ENCODE assay signal across 20 cellular contexts in genomic region chr2:238280083-238280816, GRCh38.
"Had no signal": no experiment of that assay in that cellular context is flagged by ENCODE, and none has a peak within 500 bp of the region (broad histone marks: within the 10 kb centered on the region; RNA-seq: fewer than 3 reads in every experiment).

No MANE protein-coding gene starts in this region.

- H3K27me3 ChIP-seq: cardiac muscle cell, esophagus squamous epithelium, heart right ventricle, spleen had no signal

- H3K9me3 Mint-ChIP-seq: activated CD4-positive, alpha-beta memory T cell treated with anti-CD3 and anti-CD28 coated beads, Interleukin-2, amount 10 ng/mL, durations not matched to agents 7 days and 5 days; activated naive CD8-positive, alpha-beta T cell treated with anti-CD3 and anti-CD28 coated beads for 36 hours; activated T-helper 17 cell treated with anti-CD3 and anti-CD28 coated beads, Interleukin-2, amount 50 U/mL, for 72 hours; effector memory CD8-positive, alpha-beta T cell; immature natural killer cell; stimulated activated naive B cell treated with anti-CD40 and anti-IgM and Interleukin-4, amounts not matched to agents 10 μg/mL and 1 μg/mL and 100 μg/mL, for 72 hours; T-helper 2 cell treated with Interferon-gamma antibody and Interleukin-4, amounts not matched to agents 5 μg/mL and 100 μg/mL, for 36 hours had no signal

- H3K27ac ChIP-seq: cardiac muscle cell, esophagus squamous epithelium, heart right ventricle, spleen, thoracic aorta had no signal

- ATAC-seq: activated CD8-positive, alpha-beta memory T cell treated with anti-CD3 and anti-CD28 coated beads, Interleukin-2, amount 10 ng/mL, durations not matched to agents 7 days and 5 days; activated T-helper 17 cell treated with anti-CD3 and anti-CD28 coated beads, Interleukin-2, amount 50 U/mL, for 72 hours; effector memory CD8-positive, alpha-beta T cell; sciatic nerve; stimulated activated naive B cell treated with anti-CD40 and anti-IgM and Interleukin-4, amounts not matched to agents 10 μg/mL and 1 μg/mL and 100 μg/mL, for 72 hours had no signal

- H3K36me3 Mint-ChIP-seq: activated CD8-positive, alpha-beta memory T cell treated with anti-CD3 and anti-CD28 coated beads, Interleukin-2, amount 10 ng/mL, durations not matched to agents 7 days and 5 days had no signal

- H3K27me3 Mint-ChIP-seq: activated CD4-positive, alpha-beta memory T cell treated with anti-CD3 and anti-CD28 coated beads, Interleukin-2, amount 10 ng/mL, durations not matched to agents 7 days and 5 days; activated CD8-positive, alpha-beta memory T cell treated with anti-CD3 and anti-CD28 coated beads, Interleukin-2, amount 10 ng/mL, durations not matched to agents 7 days and 5 days; activated naive CD8-positive, alpha-beta T cell treated with anti-CD3 and anti-CD28 coated beads for 36 hours; activated T-helper 17 cell treated with anti-CD3 and anti-CD28 coated beads, Interleukin-2, amount 50 U/mL, for 72 hours; effector memory CD8-positive, alpha-beta T cell; stimulated activated naive B cell treated with anti-CD40 and anti-IgM and Interleukin-4, amounts not matched to agents 10 μg/mL and 1 μg/mL and 100 μg/mL, for 72 hours had no signal

- H3K27ac Mint-ChIP-seq: activated CD4-positive, alpha-beta memory T cell treated with anti-CD3 and anti-CD28 coated beads, Interleukin-2, amount 10 ng/mL, durations not matched to agents 7 days and 5 days; activated CD8-positive, alpha-beta memory T cell treated with anti-CD3 and anti-CD28 coated beads, Interleukin-2, amount 10 ng/mL, durations not matched to agents 7 days and 5 days; activated naive CD8-positive, alpha-beta T cell treated with anti-CD3 and anti-CD28 coated beads for 36 hours; activated T-helper 17 cell treated with anti-CD3 and anti-CD28 coated beads, Interleukin-2, amount 50 U/mL, for 72 hours; effector memory CD8-positive, alpha-beta T cell; stimulated activated naive B cell treated with anti-CD40 and anti-IgM and Interleukin-4, amounts not matched to agents 10 μg/mL and 1 μg/mL and 100 μg/mL, for 72 hours; T-helper 2 cell treated with Interferon-gamma antibody and Interleukin-4, amounts not matched to agents 5 μg/mL and 100 μg/mL, for 36 hours had no signal

- H3K36me3 ChIP-seq: cardiac muscle cell had no signal

- H3K4me3 ChIP-seq: cardiac muscle cell, esophagus squamous epithelium, heart right ventricle, spleen, thoracic aorta had no signal

- FAIRE-seq: TTC549 had no signal

- DNase-seq: activated CD4-positive, alpha-beta memory T cell treated with anti-CD3 and anti-CD28 coated beads, Interleukin-2, amount 10 ng/mL, durations not matched to agents 7 days and 5 days; activated CD4-positive, alpha-beta T cell treated with anti-CD3 and anti-CD28 coated beads for 4 hours; activated CD8-positive, alpha-beta memory T cell treated with anti-CD3 and anti-CD28 coated beads, Interleukin-2, amount 10 ng/mL, durations not matched to agents 7 days and 5 days; activated naive CD4-positive, alpha-beta T cell; activated naive CD8-positive, alpha-beta T cell treated with anti-CD3 and anti-CD28 coated beads for 36 hours; amniotic stem cell; effector memory CD8-positive, alpha-beta T cell; esophagus squamous epithelium; heart right ventricle; immature natural killer cell; mammary epithelial cell; midbrain; spleen; stimulated activated naive B cell treated with anti-CD40 and anti-IgM and Interleukin-4, amounts not matched to agents 10 μg/mL and 1 μg/mL and 100 μg/mL, for 72 hours had no signal

- H3K4me1 Mint-ChIP-seq: activated CD4-positive, alpha-beta memory T cell treated with anti-CD3 and anti-CD28 coated beads, Interleukin-2, amount 10 ng/mL, durations not matched to agents 7 days and 5 days; activated CD8-positive, alpha-beta memory T cell treated with anti-CD3 and anti-CD28 coated beads, Interleukin-2, amount 10 ng/mL, durations not matched to agents 7 days and 5 days had no signal

- H3K4me3 Mint-ChIP-seq: activated CD4-positive, alpha-beta memory T cell treated with anti-CD3 and anti-CD28 coated beads, Interleukin-2, amount 10 ng/mL, durations not matched to agents 7 days and 5 days; activated CD8-positive, alpha-beta memory T cell treated with anti-CD3 and anti-CD28 coated beads, Interleukin-2, amount 10 ng/mL, durations not matched to agents 7 days and 5 days; activated naive CD8-positive, alpha-beta T cell treated with anti-CD3 and anti-CD28 coated beads for 36 hours; activated T-helper 17 cell treated with anti-CD3 and anti-CD28 coated beads, Interleukin-2, amount 50 U/mL, for 72 hours; effector memory CD8-positive, alpha-beta T cell; immature natural killer cell; stimulated activated naive B cell treated with anti-CD40 and anti-IgM and Interleukin-4, amounts not matched to agents 10 μg/mL and 1 μg/mL and 100 μg/mL, for 72 hours; T-helper 2 cell treated with Interferon-gamma antibody and Interleukin-4, amounts not matched to agents 5 μg/mL and 100 μg/mL, for 36 hours had no signal

- H3K9me3 ChIP-seq: esophagus squamous epithelium, heart right ventricle, spleen, thoracic aorta had no signal
